Comparison of ENCODE assay signal across 1 cellular context in the genomic region with DNA sequence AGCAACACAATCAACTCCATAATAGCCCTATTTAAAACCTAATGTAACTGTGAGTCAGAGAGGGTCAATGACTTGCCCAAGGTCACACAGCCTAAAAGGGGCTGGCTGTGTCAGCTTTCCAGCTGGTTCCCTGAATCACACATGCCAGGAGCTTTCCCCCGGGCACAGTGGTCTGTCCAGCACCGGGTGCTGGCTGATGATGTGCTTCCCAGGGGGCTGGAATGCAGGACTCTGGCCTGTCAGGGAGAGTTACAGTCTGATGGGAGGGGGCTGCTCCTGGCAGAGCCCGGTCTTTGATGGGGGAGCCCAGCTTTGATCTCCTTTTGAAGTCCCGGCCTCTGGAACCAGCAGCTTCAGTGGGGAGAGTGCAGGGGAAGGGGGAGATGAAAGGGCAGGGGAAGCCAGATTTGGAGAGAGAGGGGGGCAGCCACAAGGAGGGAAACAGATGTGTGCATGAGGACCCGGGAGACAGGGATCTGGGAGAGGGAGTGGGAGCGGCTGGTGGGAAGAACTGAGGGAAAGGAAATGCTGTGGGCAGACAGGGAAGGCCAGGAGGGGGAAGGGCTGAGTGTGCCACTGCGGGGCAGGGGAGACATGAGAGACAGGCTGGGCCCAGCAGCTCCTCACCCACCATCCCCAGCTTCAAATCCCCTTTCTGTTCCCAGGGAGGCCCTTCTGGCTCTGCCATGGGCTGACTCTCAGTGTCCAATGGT.
A peak's percentile ranks its signal among the peaks of the same experiment; 100 is the strongest.
TF ChIP-seq lines count a peak whose summit lies in the region.

No MANE protein-coding gene starts in this region.

TF ChIP-seq in HepG2, 621 proteins besides CTCF, POLR2A, EP300 and RAD21 (continued from another document):
- TF ChIP-seq, protein P1, sequence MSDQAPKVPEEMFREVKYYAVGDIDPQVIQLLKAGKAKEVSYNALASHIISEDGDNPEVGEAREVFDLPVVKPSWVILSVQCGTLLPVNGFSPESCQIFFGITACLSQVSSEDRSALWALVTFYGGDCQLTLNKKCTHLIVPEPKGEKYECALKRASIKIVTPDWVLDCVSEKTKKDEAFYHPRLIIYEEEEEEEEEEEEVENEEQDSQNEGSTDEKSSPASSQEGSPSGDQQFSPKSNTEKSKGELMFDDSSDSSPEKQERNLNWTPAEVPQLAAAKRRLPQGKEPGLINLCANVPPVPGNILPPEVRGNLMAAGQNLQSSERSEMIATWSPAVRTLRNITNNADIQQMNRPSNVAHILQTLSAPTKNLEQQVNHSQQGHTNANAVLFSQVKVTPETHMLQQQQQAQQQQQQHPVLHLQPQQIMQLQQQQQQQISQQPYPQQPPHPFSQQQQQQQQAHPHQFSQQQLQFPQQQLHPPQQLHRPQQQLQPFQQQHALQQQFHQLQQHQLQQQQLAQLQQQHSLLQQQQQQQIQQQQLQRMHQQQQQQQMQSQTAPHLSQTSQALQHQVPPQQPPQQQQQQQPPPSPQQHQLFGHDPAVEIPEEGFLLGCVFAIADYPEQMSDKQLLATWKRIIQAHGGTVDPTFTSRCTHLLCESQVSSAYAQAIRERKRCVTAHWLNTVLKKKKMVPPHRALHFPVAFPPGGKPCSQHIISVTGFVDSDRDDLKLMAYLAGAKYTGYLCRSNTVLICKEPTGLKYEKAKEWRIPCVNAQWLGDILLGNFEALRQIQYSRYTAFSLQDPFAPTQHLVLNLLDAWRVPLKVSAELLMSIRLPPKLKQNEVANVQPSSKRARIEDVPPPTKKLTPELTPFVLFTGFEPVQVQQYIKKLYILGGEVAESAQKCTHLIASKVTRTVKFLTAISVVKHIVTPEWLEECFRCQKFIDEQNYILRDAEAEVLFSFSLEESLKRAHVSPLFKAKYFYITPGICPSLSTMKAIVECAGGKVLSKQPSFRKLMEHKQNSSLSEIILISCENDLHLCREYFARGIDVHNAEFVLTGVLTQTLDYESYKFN (CRISPR knock-in tag; conservative IDR thresholded peaks at IDR 0.05): 0 out of 2 replicates have a peak, but pooled peaks have one; percentile 29
- TF ChIP-seq ZSCAN31 (CRISPR knock-in tag; IDR thresholded peaks at IDR 0.05; ENCODE audit: low read depth): no peak
- TF ChIP-seq, protein P2, sequence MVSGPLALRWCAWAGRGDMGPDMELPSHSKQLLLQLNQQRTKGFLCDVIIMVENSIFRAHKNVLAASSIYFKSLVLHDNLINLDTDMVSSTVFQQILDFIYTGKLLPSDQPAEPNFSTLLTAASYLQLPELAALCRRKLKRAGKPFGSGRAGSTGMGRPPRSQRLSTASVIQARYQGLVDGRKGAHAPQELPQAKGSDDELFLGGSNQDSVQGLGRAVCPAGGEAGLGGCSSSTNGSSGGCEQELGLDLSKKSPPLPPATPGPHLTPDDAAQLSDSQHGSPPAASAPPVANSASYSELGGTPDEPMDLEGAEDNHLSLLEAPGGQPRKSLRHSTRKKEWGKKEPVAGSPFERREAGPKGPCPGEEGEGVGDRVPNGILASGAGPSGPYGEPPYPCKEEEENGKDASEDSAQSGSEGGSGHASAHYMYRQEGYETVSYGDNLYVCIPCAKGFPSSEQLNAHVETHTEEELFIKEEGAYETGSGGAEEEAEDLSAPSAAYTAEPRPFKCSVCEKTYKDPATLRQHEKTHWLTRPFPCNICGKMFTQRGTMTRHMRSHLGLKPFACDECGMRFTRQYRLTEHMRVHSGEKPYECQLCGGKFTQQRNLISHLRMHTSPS (CRISPR knock-in tag; IDR thresholded peaks at IDR 0.05; ENCODE audit: low read depth): no peak
- TF ChIP-seq CBX2 (IDR thresholded peaks at IDR 0.05; ENCODE audit: low read depth, low read length): no peak
- no peak for TF ChIP-seq CBX2 (CRISPR knock-in tag; IDR thresholded peaks at IDR 0.05; ENCODE audit: low read depth)
- no peak for TF ChIP-seq GFI1 (CRISPR knock-in tag; IDR thresholded peaks at IDR 0.05; ENCODE audit: borderline replicate concordance)
- no peak for TF ChIP-seq ZNF720 (CRISPR knock-in tag; IDR thresholded peaks at IDR 0.05)
- TF ChIP-seq ZNF629 (CRISPR knock-in tag; conservative IDR thresholded peaks at IDR 0.05): no peak
- TF ChIP-seq ZNF883 (CRISPR knock-in tag; IDR thresholded peaks at IDR 0.05; ENCODE audit: not compliant biosample characterization): no peak
- TF ChIP-seq, protein P3, sequence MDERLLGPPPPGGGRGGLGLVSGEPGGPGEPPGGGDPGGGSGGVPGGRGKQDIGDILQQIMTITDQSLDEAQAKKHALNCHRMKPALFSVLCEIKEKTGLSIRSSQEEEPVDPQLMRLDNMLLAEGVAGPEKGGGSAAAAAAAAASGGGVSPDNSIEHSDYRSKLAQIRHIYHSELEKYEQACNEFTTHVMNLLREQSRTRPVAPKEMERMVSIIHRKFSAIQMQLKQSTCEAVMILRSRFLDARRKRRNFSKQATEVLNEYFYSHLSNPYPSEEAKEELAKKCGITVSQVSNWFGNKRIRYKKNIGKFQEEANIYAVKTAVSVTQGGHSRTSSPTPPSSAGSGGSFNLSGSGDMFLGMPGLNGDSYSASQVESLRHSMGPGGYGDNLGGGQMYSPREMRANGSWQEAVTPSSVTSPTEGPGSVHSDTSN (CRISPR knock-in tag; IDR thresholded peaks at IDR 0.05): no peak
- TF ChIP-seq, protein P4, sequence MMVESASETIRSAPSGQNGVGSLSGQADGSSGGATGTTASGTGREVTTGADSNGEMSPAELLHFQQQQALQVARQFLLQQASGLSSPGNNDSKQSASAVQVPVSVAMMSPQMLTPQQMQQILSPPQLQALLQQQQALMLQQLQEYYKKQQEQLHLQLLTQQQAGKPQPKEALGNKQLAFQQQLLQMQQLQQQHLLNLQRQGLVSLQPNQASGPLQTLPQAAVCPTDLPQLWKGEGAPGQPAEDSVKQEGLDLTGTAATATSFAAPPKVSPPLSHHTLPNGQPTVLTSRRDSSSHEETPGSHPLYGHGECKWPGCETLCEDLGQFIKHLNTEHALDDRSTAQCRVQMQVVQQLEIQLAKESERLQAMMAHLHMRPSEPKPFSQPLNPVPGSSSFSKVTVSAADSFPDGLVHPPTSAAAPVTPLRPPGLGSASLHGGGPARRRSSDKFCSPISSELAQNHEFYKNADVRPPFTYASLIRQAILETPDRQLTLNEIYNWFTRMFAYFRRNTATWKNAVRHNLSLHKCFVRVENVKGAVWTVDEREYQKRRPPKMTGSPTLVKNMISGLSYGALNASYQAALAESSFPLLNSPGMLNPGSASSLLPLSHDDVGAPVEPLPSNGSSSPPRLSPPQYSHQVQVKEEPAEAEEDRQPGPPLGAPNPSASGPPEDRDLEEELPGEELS (CRISPR knock-in tag; IDR thresholded peaks at IDR 0.05): no peak
- TF ChIP-seq ZNF616 (CRISPR knock-in tag; IDR thresholded peaks at IDR 0.05; ENCODE audit: low read depth): no peak
- TF ChIP-seq ETV6 (CRISPR knock-in tag; conservative IDR thresholded peaks at IDR 0.05): no peak
- peak; percentile 70 for TF ChIP-seq TEAD3 (CRISPR knock-in tag; optimal IDR thresholded peaks at IDR 0.05; ENCODE audit: borderline replicate concordance)
- TF ChIP-seq ZFP36L1 (CRISPR knock-in tag; IDR thresholded peaks at IDR 0.05): no peak
- TF ChIP-seq ZNF367 (CRISPR knock-in tag; IDR thresholded peaks at IDR 0.05; ENCODE audit: borderline replicate concordance): no peak
- TF ChIP-seq, protein P5, sequence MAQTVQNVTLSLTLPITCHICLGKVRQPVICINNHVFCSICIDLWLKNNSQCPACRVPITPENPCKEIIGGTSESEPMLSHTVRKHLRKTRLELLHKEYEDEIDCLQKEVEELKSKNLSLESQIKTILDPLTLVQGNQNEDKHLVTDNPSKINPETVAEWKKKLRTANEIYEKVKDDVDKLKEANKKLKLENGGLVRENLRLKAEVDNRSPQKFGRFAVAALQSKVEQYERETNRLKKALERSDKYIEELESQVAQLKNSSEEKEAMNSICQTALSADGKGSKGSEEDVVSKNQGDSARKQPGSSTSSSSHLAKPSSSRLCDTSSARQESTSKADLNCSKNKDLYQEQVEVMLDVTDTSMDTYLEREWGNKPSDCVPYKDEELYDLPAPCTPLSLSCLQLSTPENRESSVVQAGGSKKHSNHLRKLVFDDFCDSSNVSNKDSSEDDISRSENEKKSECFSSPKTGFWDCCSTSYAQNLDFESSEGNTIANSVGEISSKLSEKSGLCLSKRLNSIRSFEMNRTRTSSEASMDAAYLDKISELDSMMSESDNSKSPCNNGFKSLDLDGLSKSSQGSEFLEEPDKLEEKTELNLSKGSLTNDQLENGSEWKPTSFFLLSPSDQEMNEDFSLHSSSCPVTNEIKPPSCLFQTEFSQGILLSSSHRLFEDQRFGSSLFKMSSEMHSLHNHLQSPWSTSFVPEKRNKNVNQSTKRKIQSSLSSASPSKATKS (CRISPR knock-in tag; IDR thresholded peaks at IDR 0.05): no peak
- TF ChIP-seq ZMYM2 (CRISPR knock-in tag; IDR thresholded peaks at IDR 0.05): no peak
- TF ChIP-seq, protein P6, sequence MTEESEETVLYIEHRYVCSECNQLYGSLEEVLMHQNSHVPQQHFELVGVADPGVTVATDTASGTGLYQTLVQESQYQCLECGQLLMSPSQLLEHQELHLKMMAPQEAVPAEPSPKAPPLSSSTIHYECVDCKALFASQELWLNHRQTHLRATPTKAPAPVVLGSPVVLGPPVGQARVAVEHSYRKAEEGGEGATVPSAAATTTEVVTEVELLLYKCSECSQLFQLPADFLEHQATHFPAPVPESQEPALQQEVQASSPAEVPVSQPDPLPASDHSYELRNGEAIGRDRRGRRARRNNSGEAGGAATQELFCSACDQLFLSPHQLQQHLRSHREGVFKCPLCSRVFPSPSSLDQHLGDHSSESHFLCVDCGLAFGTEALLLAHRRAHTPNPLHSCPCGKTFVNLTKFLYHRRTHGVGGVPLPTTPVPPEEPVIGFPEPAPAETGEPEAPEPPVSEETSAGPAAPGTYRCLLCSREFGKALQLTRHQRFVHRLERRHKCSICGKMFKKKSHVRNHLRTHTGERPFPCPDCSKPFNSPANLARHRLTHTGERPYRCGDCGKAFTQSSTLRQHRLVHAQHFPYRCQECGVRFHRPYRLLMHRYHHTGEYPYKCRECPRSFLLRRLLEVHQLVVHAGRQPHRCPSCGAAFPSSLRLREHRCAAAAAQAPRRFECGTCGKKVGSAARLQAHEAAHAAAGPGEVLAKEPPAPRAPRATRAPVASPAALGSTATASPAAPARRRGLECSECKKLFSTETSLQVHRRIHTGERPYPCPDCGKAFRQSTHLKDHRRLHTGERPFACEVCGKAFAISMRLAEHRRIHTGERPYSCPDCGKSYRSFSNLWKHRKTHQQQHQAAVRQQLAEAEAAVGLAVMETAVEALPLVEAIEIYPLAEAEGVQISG (CRISPR knock-in tag; IDR thresholded peaks at IDR 0.05): no peak
- no peak for TF ChIP-seq ZNF773 (CRISPR knock-in tag; IDR thresholded peaks at IDR 0.05; ENCODE audit: borderline replicate concordance)
- peak; percentile 91 for TF ChIP-seq TCF7 (IDR thresholded peaks at IDR 0.05; ENCODE audit: low read depth)
- no peak for TF ChIP-seq SPEN (CRISPR knock-in tag; IDR thresholded peaks at IDR 0.05; ENCODE audit: low read depth)
- TF ChIP-seq, protein P7, sequence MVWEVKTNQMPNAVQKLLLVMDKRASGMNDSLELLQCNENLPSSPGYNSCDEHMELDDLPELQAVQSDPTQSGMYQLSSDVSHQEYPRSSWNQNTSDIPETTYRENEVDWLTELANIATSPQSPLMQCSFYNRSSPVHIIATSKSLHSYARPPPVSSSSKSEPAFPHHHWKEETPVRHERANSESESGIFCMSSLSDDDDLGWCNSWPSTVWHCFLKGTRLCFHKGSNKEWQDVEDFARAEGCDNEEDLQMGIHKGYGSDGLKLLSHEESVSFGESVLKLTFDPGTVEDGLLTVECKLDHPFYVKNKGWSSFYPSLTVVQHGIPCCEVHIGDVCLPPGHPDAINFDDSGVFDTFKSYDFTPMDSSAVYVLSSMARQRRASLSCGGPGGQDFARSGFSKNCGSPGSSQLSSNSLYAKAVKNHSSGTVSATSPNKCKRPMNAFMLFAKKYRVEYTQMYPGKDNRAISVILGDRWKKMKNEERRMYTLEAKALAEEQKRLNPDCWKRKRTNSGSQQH (CRISPR knock-in tag; IDR thresholded peaks at IDR 0.05; ENCODE audit: low read depth): no peak
